7 cellular contexts compared by ENCODE assay signal in genomic region chr10:124035928-124036558, GRCh38. TPM values are rescaled to one million over a fixed set of nuclear protein-coding genes. Genes with fewer than 3 reads are reported as not detected.
DNase-seq lines count a peak whose midpoint lies in the region; ATAC-seq and TF ChIP-seq lines count a peak whose summit lies in the region.

No MANE protein-coding gene starts in this region.

- CTCF ChIA-PET in HEK293T (lab: Yijun Ruan, JAX) = no interaction called here

- no peaks in the 10 kb centered on the region for H3K27me3 Mint-ChIP-seq in IgD-negative memory B cell
- H3K27me3 Mint-ChIP-seq in naive thymus-derived CD8-positive, alpha-beta T cell = peaks cover 0 to 9% (median 3%) of the 10 kb centered on the region in 5 donors

- peak overlapping the region; percentile 83 to 93 (median 92) for H3K27ac Mint-ChIP-seq in IgD-negative memory B cell
- H3K27ac Mint-ChIP-seq in naive thymus-derived CD8-positive, alpha-beta T cell = peak overlapping the region in 4 of 10 donors; percentile 60 to 78 (median 72)

- H3K9me3 Mint-ChIP-seq in IgD-negative memory B cell = no peaks in the 10 kb centered on the region
- H3K9me3 Mint-ChIP-seq in naive thymus-derived CD8-positive, alpha-beta T cell = no peaks in the 10 kb centered on the region

- peak; percentile 4 for DNase-seq in activated CD8-positive, alpha-beta memory T cell treated with anti-CD3 and anti-CD28 coated beads, Interleukin-2, amount 50 U/mL, for 1 hour (ENCODE audit: extremely low read depth)
- DNase-seq in naive thymus-derived CD8-positive, alpha-beta T cell = peak in 4 of 10 donors; percentile 1 to 66 (median 27)
- no peak for DNase-seq in NCI-H187 treated with DMSO at 0.1 percent for 48 hours (lab: John Stamatoyannopoulos, UW)
- DNase-seq in HEK293T (ENCODE audit: extremely low spot score) = no peak

- peaks cover 14% of the 10 kb centered on the region for H3K36me3 Mint-ChIP-seq in IgD-negative memory B cell
- H3K36me3 Mint-ChIP-seq in naive thymus-derived CD8-positive, alpha-beta T cell = no peaks in the 10 kb centered on the region

- POLR2A ChIA-PET in naive thymus-derived CD8-positive, alpha-beta T cell (lab: Charles Lee) = no interaction called here
- POLR2A ChIA-PET in HEK293T (lab: Yijun Ruan, JAX) = no interaction called here

- peak overlapping the region; percentile 49 to 92 (median 81) for H3K4me3 Mint-ChIP-seq in IgD-negative memory B cell
- peak overlapping the region in 8 of 10 donors; percentile 3 to 65 (median 38) for H3K4me3 Mint-ChIP-seq in naive thymus-derived CD8-positive, alpha-beta T cell

- ATAC-seq in GM18517 (IDR thresholded peaks at IDR 0.05; ENCODE audit: unreplicated experiment) = peak; percentile 99
- ATAC-seq in GM21576 (IDR thresholded peaks at IDR 0.05; ENCODE audit: unreplicated experiment) = peak; percentile 98
- ATAC-seq in naive thymus-derived CD8-positive, alpha-beta T cell = peak; percentile 36 to 84

- peaks cover 11 to 20% (median 16%) of the 10 kb centered on the region in 3 donors for H3K4me1 Mint-ChIP-seq in IgD-negative memory B cell
- H3K4me1 Mint-ChIP-seq in naive thymus-derived CD8-positive, alpha-beta T cell = peaks cover 9 to 24% (median 12%) of the 10 kb centered on the region in 4 donors

TF ChIP-seq in HEK293T, 16 proteins besides CTCF, POLR2A, EP300 and RAD21:
- TF ChIP-seq PKNOX1 (IDR thresholded peaks at IDR 0.05) (no peak), FOXM1 (IDR thresholded peaks at IDR 0.05; ENCODE audit: borderline replicate concordance) (no peak), HDGF (IDR thresholded peaks at IDR 0.05; ENCODE audit: borderline replicate concordance) (no peak), ELF4 (IDR thresholded peaks at IDR 0.05) (no peak), ZNF384 (IDR thresholded peaks at IDR 0.05) (no peak), FOXA1 (IDR thresholded peaks at IDR 0.05) (no peak), SP1 (IDR thresholded peaks at IDR 0.05) (no peak), CTBP1 (IDR thresholded peaks at IDR 0.05; ENCODE audit: borderline replicate concordance) (no peak), BHLHE40 (IDR thresholded peaks at IDR 0.05; ENCODE audit: borderline replicate concordance) (no peak), FOXK2 (IDR thresholded peaks at IDR 0.05) (no peak), L3MBTL2 (conservative IDR thresholded peaks at IDR 0.05) (no peak), LEF1 (IDR thresholded peaks at IDR 0.05; ENCODE audit: borderline replicate concordance) (no peak), ARNT (IDR thresholded peaks at IDR 0.05) (no peak), NFRKB (IDR thresholded peaks at IDR 0.05) (no peak), TARDBP (IDR thresholded peaks at IDR 0.05) (no peak), SUZ12 (IDR thresholded peaks at IDR 0.05) (no peak)
TF ChIP-seq in HEK293T: peak in this region for 0.

RNA-seq across cellular contexts. Expression of gene CHST15, which starts 57.4 kb away (rescaled TPM):
- polyA plus RNA-seq in IgD-negative memory B cell = 15.4 TPM
- total RNA-seq in naive thymus-derived CD8-positive, alpha-beta T cell = 1 to 10 TPM; 2.0 to 2.4 TPM
- polyA plus RNA-seq in naive thymus-derived CD8-positive, alpha-beta T cell = under 1 TPM in 2 of 3 donors, not detected in 1; 0.05 to 0.14 TPM

Comparison
In these comparisons a context has a peak if more than half of its experiments do, and no peak if none do; other contexts are left out.
1. RNA of gene CHST15, which starts 57.4 kb away (polyA plus RNA-seq): 15.4 TPM in IgD-negative memory B cell (single experiment); 0.05 to 0.14 TPM in naive thymus-derived CD8-positive, alpha-beta T cell; every median in the first group is over 10 times any median in the second.
2. Peak in every context shown above with its lines, with median percentiles within 50 percentile points of each other: ATAC-seq.